15 cellular contexts compared by ENCODE assay signal in genomic region chr6:89323461-89324098, GRCh38. TPM values are rescaled to one million over a fixed set of nuclear protein-coding genes. Genes with fewer than 3 reads are reported as not detected.
DNase-seq lines count a peak whose midpoint lies in the region.
"Had no signal": no experiment of that assay in that cellular context is flagged by ENCODE, and none has a peak within 500 bp of the region (broad histone marks: within the 10 kb centered on the region; RNA-seq: fewer than 3 reads in every experiment).

No MANE protein-coding gene starts in this region.

- H3K27me3 ChIP-seq in mesenchymal stem cell (ENCODE audit: control insufficient read depth in 1 of 2, insufficient read depth in 1 of 2, low read length in 2 of 2): no peaks in the 10 kb centered on the region
- H3K27me3 ChIP-seq: adrenal gland, esophagus muscularis mucosa, right lobe of liver had no signal

- H3K36me3 ChIP-seq in mesenchymal stem cell (ENCODE audit: control insufficient read depth in 1 of 2, insufficient read depth in 2 of 2, low read depth in 1 of 2, low read length in 2 of 2): peaks cover 5 to 25% of the 10 kb centered on the region in 2 experiments
- H3K36me3 ChIP-seq: adrenal gland had no signal

- H2AK5ac ChIP-seq in mesenchymal stem cell (ENCODE audit: low read length, severe bottlenecking): no peak overlapping the region

- H3K9me3 ChIP-seq in mesenchymal stem cell (ENCODE audit: control insufficient read depth, low read length): no peaks in the 10 kb centered on the region
- H3K9me3 ChIP-seq: adrenal gland, right lobe of liver had no signal

- H3K27ac ChIP-seq in mesenchymal stem cell (ENCODE audit: low read length, poor library complexity, severe bottlenecking): no peak overlapping the region
- H3K27ac ChIP-seq: adrenal gland, right lobe of liver had no signal

- no peak overlapping the region for H2BK15ac ChIP-seq in mesenchymal stem cell (ENCODE audit: low read depth, poor library complexity, severe bottlenecking)

- no peak overlapping the region for H3K14ac ChIP-seq in mesenchymal stem cell (ENCODE audit: low read length in 2 of 2)

- in situ Hi-C loops in KBM-7 (cut with MboI; ENCODE audit: low pct_unique_long_range_greater_than_20kb, low sequenced_read_pairs): no loop called here

- DNase-seq in AML-193 (lab: John Stamatoyannopoulos, UW) (peak; percentile 34 to 56), KBM-7 (peak; percentile 33), SKM-1 treated with dmso at 0.1 percent for 144 hours (lab: John Stamatoyannopoulos, UW; ENCODE audit: unreplicated experiment) (peak; percentile 58), mesenchymal stem cell (peak; percentile 87), inferior parietal cortex (ENCODE audit: extremely low spot score) (no peak), DMS 273 (lab: John Stamatoyannopoulos, UW; ENCODE audit: unreplicated experiment) (no peak), NCI-H1436 (lab: John Stamatoyannopoulos, UW) (no peak)
- DNase-seq in activated CD4-positive, alpha-beta T cell treated with anti-CD3 and anti-CD28 coated beads for 4 hours: no peak
- DNase-seq: activated CD4-positive, alpha-beta T cell treated with anti-CD3 and anti-CD28 coated beads, Interleukin-2, amount 50 U/mL, for 48 hours; adrenal gland; NCI-H1694 treated with DMSO at 0.1 percent for 48 hours; NCI-H82; right lobe of liver had no signal

- no peak overlapping the region for H2BK5ac ChIP-seq in mesenchymal stem cell (ENCODE audit: low read depth, low read length, poor library complexity, severe bottlenecking)

- no peak overlapping the region for H3K4ac ChIP-seq in mesenchymal stem cell (ENCODE audit: low read depth in 1 of 2, low read length in 2 of 2)

- no peak overlapping the region for H2BK12ac ChIP-seq in mesenchymal stem cell (ENCODE audit: low read length in 2 of 2)

- H3K4me3 ChIP-seq in mesenchymal stem cell (ENCODE audit: insufficient read depth in 1 of 2, low read depth in 1 of 2, low read length in 2 of 2): no peak overlapping the region
- H3K4me3 ChIP-seq: adrenal gland, esophagus muscularis mucosa, K562, right lobe of liver had no signal

- H3K18ac ChIP-seq in mesenchymal stem cell (ENCODE audit: low read depth in 1 of 2, low read length in 2 of 2): peak overlapping the region in 1 of 2 experiments; percentile 48

- no peak overlapping the region for H2BK120ac ChIP-seq in mesenchymal stem cell (ENCODE audit: low read depth, low read length)

- no peak overlapping the region for H4K8ac ChIP-seq in mesenchymal stem cell (ENCODE audit: low read length)

- H3K4me1 ChIP-seq in mesenchymal stem cell (ENCODE audit: control insufficient read depth, insufficient read depth, low read depth, low read length): no peaks in the 10 kb centered on the region
- H3K4me1 ChIP-seq: adrenal gland, esophagus muscularis mucosa had no signal

- H4K91ac ChIP-seq in mesenchymal stem cell (ENCODE audit: low read length): no peak overlapping the region

- WGBS in mesenchymal stem cell: 13% methylated on average over 3 of the region's 4 CpGs

- H3K23ac ChIP-seq in mesenchymal stem cell (ENCODE audit: low read length in 2 of 2): no peak overlapping the region

- peaks cover 6% of the 10 kb centered on the region for H3K79me1 ChIP-seq in mesenchymal stem cell (replicated peaks; ENCODE audit: low read length, poor library complexity, severe bottlenecking)

- H2AFZ ChIP-seq in mesenchymal stem cell (ENCODE audit: low read depth, low read length): no peak overlapping the region

- H3K4me2 ChIP-seq in mesenchymal stem cell (ENCODE audit: low read length, poor library complexity, severe bottlenecking): no peak overlapping the region

- H3K9ac ChIP-seq in mesenchymal stem cell (ENCODE audit: low read length): no peak overlapping the region

RNA-seq across cellular contexts. Expression of gene GABRR2, which starts 8.5 kb away (rescaled TPM):
- 0.14 TPM for polyA plus RNA-seq in mesenchymal stem cell (2013, experiment 1 of 2)
- polyA plus RNA-seq in mesenchymal stem cell (2013, experiment 2 of 2): 0.11 TPM

RNA-seq across cellular contexts. Expression of gene UBE2J1, which starts 28.9 kb away (rescaled TPM):
- polyA plus RNA-seq in mesenchymal stem cell (2013, experiment 1 of 2): 57.8 TPM
- 59.2 TPM for polyA plus RNA-seq in mesenchymal stem cell (2013, experiment 2 of 2)

Comparison
In these comparisons a context has a peak if more than half of its experiments do, and no peak if none do; other contexts are left out.
1. DNase-seq: peak in AML-193 (2 of 2), KBM-7 (single experiment), SKM-1 treated with dmso at 0.1 percent for 144 hours (single experiment) and mesenchymal stem cell (single experiment); none in inferior parietal cortex (single experiment), DMS 273 (single experiment), activated CD4-positive, alpha-beta T cell treated with anti-CD3 and anti-CD28 coated beads for 4 hours (0 of 2) and NCI-H1436 (single experiment).